ENCODE assay signal across 8 cellular contexts in genomic region chr18:7937268-7937667, GRCh38.
"Had no signal": no experiment of that assay in that cellular context is flagged by ENCODE, and none has a peak within 500 bp of the region (broad histone marks: within the 10 kb centered on the region; RNA-seq: fewer than 3 reads in every experiment).

No MANE protein-coding gene starts in this region.

- H3K4me3 ChIP-seq: GM12878 had no signal

- FAIRE-seq: G401.6, GM12878, GM12891, GM12892, GM18507, GM19239 had no signal

- ATAC-seq: GM12878 had no signal

- DNase-seq: GDM1, GF-D8 had no signal
